ENCODE assay signal across 15 cellular contexts in the genomic region with DNA sequence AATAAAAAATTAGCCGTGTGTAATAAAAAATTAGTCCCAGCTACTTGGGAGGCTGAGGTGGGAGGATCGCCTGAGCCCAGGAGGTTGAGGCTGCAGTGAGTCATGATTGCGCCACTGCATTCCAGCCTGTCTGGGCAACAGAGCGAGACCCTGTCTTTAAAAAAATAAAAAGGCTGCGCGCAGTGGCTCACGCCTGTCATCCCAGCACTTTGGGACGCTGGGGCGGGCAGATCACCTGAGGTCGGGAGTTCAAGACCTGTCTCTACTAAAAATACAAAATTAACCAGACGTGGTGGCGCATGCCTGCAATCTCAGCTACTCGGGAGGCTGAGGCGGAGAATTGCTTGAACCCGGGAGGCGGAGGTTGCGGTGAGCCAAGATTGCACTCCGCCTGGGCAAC. TPM values are rescaled to one million over a fixed set of nuclear protein-coding genes. Genes with fewer than 3 reads are reported as not detected.
A peak's percentile ranks its signal among the peaks of the same experiment; 100 is the strongest.
DNase-seq lines count a peak whose midpoint lies in the region; ATAC-seq, FAIRE-seq and TF ChIP-seq lines count a peak whose summit lies in the region.
"Not testable (repeated sequence)": the region's sequence is repeated elsewhere in the genome, so short reads cannot be mapped to it uniquely, and the experiment has no call there.
"Had no signal": no experiment of that assay in that cellular context is flagged by ENCODE, and none has a peak within 500 bp of the region (broad histone marks: within the 10 kb centered on the region; RNA-seq: fewer than 3 reads in every experiment).

No MANE protein-coding gene starts in this region.

- H4K91ac ChIP-seq in H1 (replicated peaks; ENCODE audit: insufficient read length, low read length), result not testable (repeated sequence)

- H2AFZ ChIP-seq in astrocyte (ENCODE audit: low read depth, low read length); H1 (ENCODE audit: low read length): not testable (repeated sequence)

- not testable (repeated sequence) for H3K18ac ChIP-seq in H1 (ENCODE audit: extremely low read depth, low read length)

- not testable (repeated sequence) for TF ChIP-seq POLR2A in H1 (IDR thresholded peaks at IDR 0.05; ENCODE audit: control extremely low read depth in 1 of 2, low read depth in 2 of 2, low read length in 2 of 2)

- H2BK120ac ChIP-seq in H1 (replicated peaks; ENCODE audit: low read depth, low read length), result not testable (repeated sequence)

- H3K4me1 ChIP-seq in astrocyte (ENCODE audit: insufficient read depth, low read length); H1 (replicated peaks in 1 of 4; ENCODE audit: control insufficient read depth in 3 of 4, insufficient read depth in 4 of 4, low read length in 3 of 4): not testable (repeated sequence)

- H3K4ac ChIP-seq in H1 (replicated peaks; ENCODE audit: insufficient read length, low read depth, low read length), result not testable (repeated sequence)

- peaks cover 18% of the 10 kb centered on the region for H3K36me3 Mint-ChIP-seq in CD4-positive, alpha-beta T cell (ENCODE audit: low read depth)
- not testable (repeated sequence) for H3K36me3 Mint-ChIP-seq in WTC11; astrocyte (ENCODE audit: low read depth, unreplicated experiment)
- peaks cover 0 to 23% (median 0%) of the 10 kb centered on the region in 3 donors for H3K36me3 Mint-ChIP-seq in naive thymus-derived CD8-positive, alpha-beta T cell
- peaks cover 41% of the 10 kb centered on the region for H3K36me3 Mint-ChIP-seq in stimulated activated effector memory CD8-positive, alpha-beta T cell treated with anti-CD3 and anti-CD28 coated beads, Interleukin-12 subunit alpha, Interleukin-12 subunit beta, amount 100 ng/mL, for 72 hours

- not testable (repeated sequence) for H3K4me2 ChIP-seq in astrocyte (ENCODE audit: low read length); H1 (ENCODE audit: insufficient read depth in 1 of 2, low read depth in 2 of 2, low read length in 2 of 2)

- H3K27me3 ChIP-seq in CD4-positive, alpha-beta T cell (ENCODE audit: control insufficient read depth, insufficient read depth, low read length); astrocyte (ENCODE audit: insufficient read depth, low read length); H1 (replicated peaks in 1 of 4; ENCODE audit: control insufficient read depth in 3 of 4, extremely low read depth in 1 of 4, insufficient read depth in 3 of 4, low read length in 3 of 4): not testable (repeated sequence)

- not testable (repeated sequence) for H3K36me3 ChIP-seq in astrocyte (ENCODE audit: insufficient read depth, low read length); H1 (ENCODE audit: control insufficient read depth in 2 of 4, insufficient read depth in 4 of 4, low read length in 3 of 4)

- not testable (repeated sequence) for H2BK15ac ChIP-seq in H1 (ENCODE audit: low read length)

- H3K27me3 Mint-ChIP-seq in CD4-positive, alpha-beta T cell; WTC11 (ENCODE audit: low read depth); astrocyte (ENCODE audit: low read depth, unreplicated experiment); naive thymus-derived CD8-positive, alpha-beta T cell: not testable (repeated sequence)

- not testable (repeated sequence) for H3K79me1 ChIP-seq in H1 (ENCODE audit: low read depth, low read length)

- H4K5ac ChIP-seq in H1 (ENCODE audit: insufficient read length, low read depth, low read length), result not testable (repeated sequence)

- H3K4me3 Mint-ChIP-seq in CD4-positive, alpha-beta T cell, result peak overlapping the region; percentile 58
- H3K4me3 Mint-ChIP-seq in WTC11 (0 out of 2 replicates have a peak overlapping the region, but pooled peaks have one; percentile 18), astrocyte (ENCODE audit: unreplicated experiment) (peak overlapping the region; percentile 69)
- peak overlapping the region in 7 of 10 donors; percentile 4 to 66 (median 18) for H3K4me3 Mint-ChIP-seq in naive thymus-derived CD8-positive, alpha-beta T cell
- H3K4me3 Mint-ChIP-seq in stimulated activated effector memory CD8-positive, alpha-beta T cell treated with anti-CD3 and anti-CD28 coated beads, Interleukin-12 subunit alpha, Interleukin-12 subunit beta, amount 100 ng/mL, for 72 hours, result peak overlapping the region; percentile 24

- not testable (repeated sequence) for H2BK5ac ChIP-seq in H1 (ENCODE audit: low read depth, low read length)

- H3K79me2 ChIP-seq in astrocyte (ENCODE audit: insufficient read depth, low read length) (peaks cover 64% of the 10 kb centered on the region), H1 (ENCODE audit: control insufficient read depth in 1 of 2, insufficient read depth in 2 of 2, low read length in 2 of 2) (peaks cover 3 to 59% of the 10 kb centered on the region in 2 experiments; a peak in 2 of 4 replicates)

- H3K23me2 ChIP-seq in H1 (ENCODE audit: low read depth, low read length), result not testable (repeated sequence)

- H3K4me1 Mint-ChIP-seq in CD4-positive, alpha-beta T cell (ENCODE audit: low read depth), result peaks cover 40% of the 10 kb centered on the region
- H3K4me1 Mint-ChIP-seq in WTC11, result peaks cover 12% of the 10 kb centered on the region
- not testable (repeated sequence) for H3K4me1 Mint-ChIP-seq in astrocyte (ENCODE audit: low read depth, unreplicated experiment)
- peaks cover 24 to 53% (median 38%) of the 10 kb centered on the region in 4 donors for H3K4me1 Mint-ChIP-seq in naive thymus-derived CD8-positive, alpha-beta T cell
- peaks cover 29% of the 10 kb centered on the region for H3K4me1 Mint-ChIP-seq in stimulated activated effector memory CD8-positive, alpha-beta T cell treated with anti-CD3 and anti-CD28 coated beads, Interleukin-12 subunit alpha, Interleukin-12 subunit beta, amount 100 ng/mL, for 72 hours

- not testable (repeated sequence) for H3K9me3 ChIP-seq in CD4-positive, alpha-beta T cell (ENCODE audit: control insufficient read depth, low read length); astrocyte (ENCODE audit: insufficient read depth, low read depth, low read length); H1 (ENCODE audit: insufficient read depth in 2 of 2, low read depth in 1 of 2, low read length in 1 of 2)

- DNase-seq in CD4-positive, alpha-beta T cell; WTC11 (ENCODE audit: low spot score); astrocyte (ENCODE audit: low read depth); H1 (ENCODE audit: low read depth in 1 of 2, low spot score in 2 of 2); naive thymus-derived CD8-positive, alpha-beta T cell; stimulated activated effector memory CD8-positive, alpha-beta T cell treated with anti-CD3 and anti-CD28 coated beads, Interleukin-12 subunit alpha, Interleukin-12 subunit beta, amount 100 ng/mL, for 72 hours (ENCODE audit: low spot score in 2 of 2): not testable (repeated sequence)

- H4K20me1 ChIP-seq in astrocyte (ENCODE audit: insufficient read depth, low read length), result peaks cover 43% of the 10 kb centered on the region
- not testable (repeated sequence) for H4K20me1 ChIP-seq in H1 (replicated peaks in 1 of 2; ENCODE audit: control insufficient read depth in 1 of 2, insufficient read depth in 2 of 2, low read length in 2 of 2)

- not testable (repeated sequence) for ATAC-seq in CD4-positive, alpha-beta T cell (ENCODE audit: poor library complexity); WTC11; naive thymus-derived CD8-positive, alpha-beta T cell; stimulated activated effector memory CD8-positive, alpha-beta T cell treated with anti-CD3 and anti-CD28 coated beads, Interleukin-12 subunit alpha, Interleukin-12 subunit beta, amount 100 ng/mL, for 72 hours

- H3K9ac ChIP-seq in astrocyte (ENCODE audit: low read length); H1 (replicated peaks in 1 of 4; ENCODE audit: extremely low read depth in 1 of 4, low read depth in 3 of 4, low read length in 3 of 4): not testable (repeated sequence)

- not testable (repeated sequence) for FAIRE-seq in astrocyte (lab: Jason Lieb, UNC); H1 (lab: Jason Lieb, UNC)

- H3K27ac Mint-ChIP-seq in CD4-positive, alpha-beta T cell; WTC11; astrocyte (ENCODE audit: unreplicated experiment): not testable (repeated sequence)
- H3K27ac Mint-ChIP-seq in naive thymus-derived CD8-positive, alpha-beta T cell, result peak overlapping the region in 1 of 10 donors; percentile 82
- peak overlapping the region; percentile 1 for H3K27ac Mint-ChIP-seq in stimulated activated effector memory CD8-positive, alpha-beta T cell treated with anti-CD3 and anti-CD28 coated beads, Interleukin-12 subunit alpha, Interleukin-12 subunit beta, amount 100 ng/mL, for 72 hours

- CTCF ChIA-PET in CD4-positive, alpha-beta T cell (lab: Charles Lee), result not testable (repeated sequence)
- CTCF ChIA-PET in WTC11 (lab: Charles Lee) (interaction anchor here (0.9 kb wide), 1 partner anchor 71 kb away, joined by 3 read pairs; no protein-coding TSS in a partner anchor), H1 (lab: Charles Lee; ENCODE audit: partially characterized antibody) (interaction anchor here (1.6 kb wide), 1 partner anchor 88 kb away, joined by 6 read pairs; no protein-coding TSS in a partner anchor)

- intact Hi-C loops in CD4-positive, alpha-beta T cell (cut with DNase I, micrococcal nuclease), result not testable (repeated sequence)

- TF ChIP-seq RAD21 in Ishikawa (IDR thresholded peaks at IDR 0.05; ENCODE audit: low read depth); H1 (IDR thresholded peaks at IDR 0.05 in 1 of 2, conservative IDR thresholded peaks at IDR 0.05 in 1 of 2; ENCODE audit: low read depth in 2 of 2, low read length in 2 of 2): not testable (repeated sequence)

- TF ChIP-seq EP300 in Ishikawa (IDR thresholded peaks at IDR 0.05; ENCODE audit: borderline replicate concordance); H1 (IDR thresholded peaks at IDR 0.05; ENCODE audit: borderline replicate concordance in 1 of 2, low read depth in 2 of 2, low read length in 2 of 2): not testable (repeated sequence)

- not testable (repeated sequence) for H3K27ac ChIP-seq in CD4-positive, alpha-beta T cell (ENCODE audit: low read depth, low read length); astrocyte (ENCODE audit: low read depth, low read length); H1 (ENCODE audit: low read depth, low read length)

- not testable (repeated sequence) for H4K8ac ChIP-seq in H1 (ENCODE audit: extremely low read depth, insufficient read depth, low read length)

- 98% methylated on average over 18 of the region's 18 CpGs; no CpG with 5 or more reads in 1 of the 2 experiments for WGBS in H1 (ENCODE audit: extremely low coverage in 1 of 2, insufficient coverage in 1 of 2, insufficient read length in 1 of 2, insufficient replicate concordance in 2 of 2, low coverage in 1 of 2, low lambda C conversion rate in 2 of 2, missing lambda C conversion rate in 1 of 2), 2 experiments

- H3K9me3 Mint-ChIP-seq in CD4-positive, alpha-beta T cell; WTC11; astrocyte (ENCODE audit: unreplicated experiment); naive thymus-derived CD8-positive, alpha-beta T cell; stimulated activated effector memory CD8-positive, alpha-beta T cell treated with anti-CD3 and anti-CD28 coated beads, Interleukin-12 subunit alpha, Interleukin-12 subunit beta, amount 100 ng/mL, for 72 hours: not testable (repeated sequence)

- POLR2A ChIA-PET in CD4-positive, alpha-beta T cell (lab: Charles Lee), result interaction anchor here (3.7 kb wide), 1 partner anchor 12 kb away, joined by 56 read pairs; no protein-coding TSS in a partner anchor
- POLR2A ChIA-PET in WTC11 (lab: Charles Lee); naive thymus-derived CD8-positive, alpha-beta T cell (lab: Charles Lee): not testable (repeated sequence)
- POLR2A ChIA-PET in H1 (lab: Charles Lee; ENCODE audit: partially characterized antibody), result interaction anchor here (4.3 to 9.1 kb wide), 2 partner anchors 11 to 39 kb away, joined by 67 to 113 read pairs; partner anchors contain the start of gene SIX5

- H2BK12ac ChIP-seq in H1 (ENCODE audit: low read depth, low read length), result not testable (repeated sequence)

- not testable (repeated sequence) for H3K14ac ChIP-seq in H1 (ENCODE audit: insufficient read length)

- not testable (repeated sequence) for H3K56ac ChIP-seq in H1 (replicated peaks; ENCODE audit: insufficient read length, low read depth, low read length)

- not testable (repeated sequence) for TF ChIP-seq CTCF in CD4-positive, alpha-beta T cell (IDR thresholded peaks at IDR 0.05); WTC11 (IDR thresholded peaks at IDR 0.05); astrocyte (IDR thresholded peaks at IDR 0.05; ENCODE audit: insufficient read depth, low read depth, low read length); H1 (IDR thresholded peaks at IDR 0.05; ENCODE audit: control extremely low read depth in 1 of 3, insufficient read depth in 1 of 3, low read depth in 1 of 3, low read length in 3 of 3)

- H3K4me3 ChIP-seq in astrocyte (ENCODE audit: insufficient read depth, low read depth, low read length); H1 (ENCODE audit: extremely low read depth in 1 of 4, insufficient read depth in 2 of 4, low read depth in 3 of 4, low read length in 4 of 4): not testable (repeated sequence)

- H2BK20ac ChIP-seq in H1 (ENCODE audit: low read length), result not testable (repeated sequence)

- not testable (repeated sequence) for H3K23ac ChIP-seq in H1 (ENCODE audit: insufficient read length)

- not testable (repeated sequence) for H2AK5ac ChIP-seq in H1 (ENCODE audit: low read depth, low read length)

RNA-seq across cellular contexts. Expression of gene FBXO46, which starts 2.0 kb away (rescaled TPM):
- total RNA-seq in CD4-positive, alpha-beta T cell, result 10 to 100 TPM; 17.2 to 17.5 TPM
- total RNA-seq in WTC11 (2021) (40.1 to 46.3 TPM (median 43.3 TPM) in 3 replicates), astrocyte (19.6 and 21.1 TPM in 2 replicates)
- total RNA-seq in H1 (2021; fragmentation: NEBNext Ultra II Directional; extraction: Animal tissue kit (Norgen Biotek cat#: 25700)), result 38.9 and 42.3 TPM in 2 replicates
- 11.2 and 22.1 TPM in 2 replicates for polyA plus RNA-seq in H1 (2011; rRNA removed)
- polyA plus RNA-seq in H1 (2011; cell fraction: cytosol; rRNA removed), result 17.2 TPM
- 37.0 TPM for polyA plus RNA-seq in H1 (2011; cell fraction: nucleus; rRNA removed)
- 12.7 to 20.2 TPM (median 18.5 TPM) in 4 replicates for polyA plus RNA-seq in H1 (2012, experiment 1 of 2)
- 12.9 TPM for polyA plus RNA-seq in H1 (2012, experiment 2 of 2)
- 21.3 TPM for polyA plus RNA-seq in H1 (2013, experiment 1 of 2)
- polyA plus RNA-seq in H1 (2013, experiment 2 of 2), result 21.9 TPM
- 5.4 and 9.2 TPM in 2 replicates for polyA minus RNA-seq in H1 (2011; rRNA and poly(A)+ RNA removed)
- polyA minus RNA-seq in H1 (2011; cell fraction: cytosol; rRNA and poly(A)+ RNA removed), result 15.4 TPM
- polyA minus RNA-seq in H1 (2011; cell fraction: nucleus; rRNA and poly(A)+ RNA removed), result 16.4 TPM
- 10 to 100 TPM; 35.3 to 42.3 TPM for total RNA-seq in naive thymus-derived CD8-positive, alpha-beta T cell
- 10 to 100 TPM; 12.4 to 15.2 (median 12.5) TPM for polyA plus RNA-seq in naive thymus-derived CD8-positive, alpha-beta T cell

RNA-seq across cellular contexts. Expression of gene MEIOSIN, which starts 4.6 kb away (rescaled TPM):
- total RNA-seq in CD4-positive, alpha-beta T cell, result not detected
- 0.11 to 0.23 TPM in 2 of 3 replicates, not detected in the other for total RNA-seq in WTC11 (2021)
- not detected in 2 replicates for total RNA-seq in astrocyte
- not detected in 2 replicates for total RNA-seq in H1 (2021; fragmentation: NEBNext Ultra II Directional; extraction: Animal tissue kit (Norgen Biotek cat#: 25700))
- polyA plus RNA-seq in H1 (2011; rRNA removed), result 0.11 and 0.14 TPM in 2 replicates
- polyA plus RNA-seq in H1 (2011; cell fraction: cytosol; rRNA removed), result 0.06 TPM
- polyA plus RNA-seq in H1 (2011; cell fraction: nucleus; rRNA removed), result 0.09 TPM
- 0.07 to 0.09 TPM (median 0.08 TPM) in 3 of 4 replicates, not detected in the other for polyA plus RNA-seq in H1 (2012, experiment 1 of 2)
- polyA plus RNA-seq in H1 (2012, experiment 2 of 2), result not detected
- 0.06 TPM for polyA plus RNA-seq in H1 (2013, experiment 1 of 2)
- 0.07 TPM for polyA plus RNA-seq in H1 (2013, experiment 2 of 2)
- 0.16 TPM in 1 of 2 replicates, not detected in the other for polyA minus RNA-seq in H1 (2011; rRNA and poly(A)+ RNA removed)
- not detected for polyA minus RNA-seq in H1 (2011; cell fraction: cytosol; rRNA and poly(A)+ RNA removed)
- polyA minus RNA-seq in H1 (2011; cell fraction: nucleus; rRNA and poly(A)+ RNA removed), result not detected
- not detected for total RNA-seq in naive thymus-derived CD8-positive, alpha-beta T cell
- polyA plus RNA-seq in naive thymus-derived CD8-positive, alpha-beta T cell, result not detected
- total RNA-seq: A673; CD8-positive, alpha-beta memory T cell; Daoy; GM23248; HT-29; MCF 10A; Peyer's patch; SJCRH30 had no signal
- polyA plus RNA-seq: CD8-positive, alpha-beta memory T cell; GM23248 had no signal

RNA-seq across cellular contexts. Expression of gene QPCTL, which starts 36.2 kb away (rescaled TPM):
- 1 to 10 TPM; 3.7 to 5.0 TPM for total RNA-seq in CD4-positive, alpha-beta T cell
- total RNA-seq in WTC11 (2021) (23.8 to 33.3 TPM (median 27.5 TPM) in 3 replicates), astrocyte (21.8 and 23.4 TPM in 2 replicates)
- total RNA-seq in H1 (2021; fragmentation: NEBNext Ultra II Directional; extraction: Animal tissue kit (Norgen Biotek cat#: 25700)), result 25.2 and 27.1 TPM in 2 replicates
- polyA plus RNA-seq in H1 (2011; rRNA removed), result 35.3 and 49.3 TPM in 2 replicates
- 25.1 TPM for polyA plus RNA-seq in H1 (2011; cell fraction: cytosol; rRNA removed)
- polyA plus RNA-seq in H1 (2011; cell fraction: nucleus; rRNA removed), result 66.5 TPM
- 24.3 to 29.8 TPM (median 24.9 TPM) in 4 replicates for polyA plus RNA-seq in H1 (2012, experiment 1 of 2)
- polyA plus RNA-seq in H1 (2012, experiment 2 of 2), result 36.1 TPM
- 26.5 TPM for polyA plus RNA-seq in H1 (2013, experiment 1 of 2)
- polyA plus RNA-seq in H1 (2013, experiment 2 of 2), result 27.2 TPM
- 15.5 and 21.6 TPM in 2 replicates for polyA minus RNA-seq in H1 (2011; rRNA and poly(A)+ RNA removed)
- polyA minus RNA-seq in H1 (2011; cell fraction: cytosol; rRNA and poly(A)+ RNA removed), result 13.3 TPM
- polyA minus RNA-seq in H1 (2011; cell fraction: nucleus; rRNA and poly(A)+ RNA removed), result 17.3 TPM
- total RNA-seq in naive thymus-derived CD8-positive, alpha-beta T cell, result 10 to 100 TPM in 1 of 2 experiments, 1 to 10 TPM in 1; 7.3 to 11.4 TPM
- polyA plus RNA-seq in naive thymus-derived CD8-positive, alpha-beta T cell, result 1 to 10 TPM in 2 of 3 donors, under 1 TPM in 1; 0.65 to 2.3 (median 1.6) TPM

RNA-seq across cellular contexts. Expression of gene SNRPD2, which starts 36.9 kb away (rescaled TPM):
- total RNA-seq in CD4-positive, alpha-beta T cell, result 100 to 1,000 TPM; 367 to 369 TPM
- total RNA-seq in WTC11 (2021), result 739 to 792 TPM (median 784 TPM) in 3 replicates
- 416 and 459 TPM in 2 replicates for total RNA-seq in astrocyte
- total RNA-seq in H1 (2021; fragmentation: NEBNext Ultra II Directional; extraction: Animal tissue kit (Norgen Biotek cat#: 25700)), result 759 and 761 TPM in 2 replicates
- polyA plus RNA-seq in H1 (2011; rRNA removed), result 493 and 645 TPM in 2 replicates
- polyA plus RNA-seq in H1 (2011; cell fraction: cytosol; rRNA removed), result 908 TPM
- 511 TPM for polyA plus RNA-seq in H1 (2011; cell fraction: nucleus; rRNA removed)
- 587 to 956 TPM (median 875 TPM) in 4 replicates for polyA plus RNA-seq in H1 (2012, experiment 1 of 2)
- polyA plus RNA-seq in H1 (2012, experiment 2 of 2), result 702 TPM
- polyA plus RNA-seq in H1 (2013, experiment 1 of 2), result 2,416 TPM
- 2,457 TPM for polyA plus RNA-seq in H1 (2013, experiment 2 of 2)
- polyA minus RNA-seq in H1 (2011; rRNA and poly(A)+ RNA removed), result 127 and 148 TPM in 2 replicates
- polyA minus RNA-seq in H1 (2011; cell fraction: cytosol; rRNA and poly(A)+ RNA removed), result 123 TPM
- polyA minus RNA-seq in H1 (2011; cell fraction: nucleus; rRNA and poly(A)+ RNA removed), result 192 TPM
- total RNA-seq in naive thymus-derived CD8-positive, alpha-beta T cell, result 100 to 1,000 TPM; 395 to 410 TPM
- polyA plus RNA-seq in naive thymus-derived CD8-positive, alpha-beta T cell, result 1,000 to 10,000 TPM; 1,119 to 1,289 (median 1,220) TPM

RNA-seq across cellular contexts. Expression of gene SIX5, which starts 40.4 kb away (rescaled TPM):
- total RNA-seq in CD4-positive, alpha-beta T cell, result under 1 TPM; 0.58 to 0.59 TPM
- 26.0 to 37.0 TPM (median 36.5 TPM) in 3 replicates for total RNA-seq in WTC11 (2021)
- total RNA-seq in astrocyte, result 23.5 and 24.8 TPM in 2 replicates
- 24.2 and 27.3 TPM in 2 replicates for total RNA-seq in H1 (2021; fragmentation: NEBNext Ultra II Directional; extraction: Animal tissue kit (Norgen Biotek cat#: 25700))
- 20.9 and 37.2 TPM in 2 replicates for polyA plus RNA-seq in H1 (2011; rRNA removed)
- 21.5 TPM for polyA plus RNA-seq in H1 (2011; cell fraction: cytosol; rRNA removed)
- polyA plus RNA-seq in H1 (2011; cell fraction: nucleus; rRNA removed), result 69.2 TPM
- polyA plus RNA-seq in H1 (2012, experiment 1 of 2), result 7.1 to 16.2 TPM (median 15.3 TPM) in 4 replicates
- polyA plus RNA-seq in H1 (2012, experiment 2 of 2), result 8.7 TPM
- 15.1 TPM for polyA plus RNA-seq in H1 (2013, experiment 1 of 2)
- 13.5 TPM for polyA plus RNA-seq in H1 (2013, experiment 2 of 2)
- polyA minus RNA-seq in H1 (2011; rRNA and poly(A)+ RNA removed), result 4.6 and 6.7 TPM in 2 replicates
- 18.0 TPM for polyA minus RNA-seq in H1 (2011; cell fraction: cytosol; rRNA and poly(A)+ RNA removed)
- polyA minus RNA-seq in H1 (2011; cell fraction: nucleus; rRNA and poly(A)+ RNA removed), result 19.0 TPM
- total RNA-seq in naive thymus-derived CD8-positive, alpha-beta T cell, result 1 to 10 TPM; 1.4 to 1.8 TPM
- polyA plus RNA-seq in naive thymus-derived CD8-positive, alpha-beta T cell, result under 1 TPM; 0.08 to 0.11 (median 0.09) TPM

Comparison
In these comparisons a context has a peak if more than half of its experiments do, and no peak if none do; other contexts are left out.
1. H3K4me3 Mint-ChIP-seq: peak in every context shown above with its lines; median percentile 69 in astrocyte; 58 in CD4-positive, alpha-beta T cell; 24 in stimulated activated effector memory CD8-positive, alpha-beta T cell treated with anti-CD3 and anti-CD28 coated beads, Interleukin-12 subunit alpha, Interleukin-12 subunit beta, amount 100 ng/mL, for 72 hours; 18 in WTC11; 18 in naive thymus-derived CD8-positive, alpha-beta T cell.